15 cellular contexts compared by ENCODE assay signal in the genomic region with DNA sequence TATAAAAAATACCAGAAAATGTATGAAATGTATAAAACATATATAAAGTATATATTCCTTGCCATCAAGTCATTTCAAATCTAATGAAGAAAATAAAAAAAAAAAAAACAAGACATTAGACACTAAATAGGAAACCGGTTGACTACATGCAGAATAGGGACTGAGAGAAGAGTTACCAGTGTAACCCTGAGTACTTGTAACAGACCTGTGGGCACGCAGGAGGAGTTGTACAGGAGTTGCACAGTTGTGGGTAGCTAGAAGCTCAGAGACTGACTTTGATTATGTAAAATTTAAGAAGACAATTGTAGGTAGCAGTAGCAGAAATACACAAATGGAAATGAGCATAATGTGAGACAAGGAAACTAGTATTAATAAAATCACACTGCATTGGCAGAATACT.
DNase-seq lines count a peak whose midpoint lies in the region; ATAC-seq and TF ChIP-seq lines count a peak whose summit lies in the region.
"Had no signal": no experiment of that assay in that cellular context is flagged by ENCODE, and none has a peak within 500 bp of the region (broad histone marks: within the 10 kb centered on the region; RNA-seq: fewer than 3 reads in every experiment).

No MANE protein-coding gene starts in this region.

- DNase-seq in GM23338 (ENCODE audit: low spot score) (no peak), SK-N-MC (ENCODE audit: low read depth, low spot score) (no peak), mesenchymal stem cell (no peak), NCI-H446 (lab: John Stamatoyannopoulos, UW) (no peak)
- no peak for DNase-seq in effector memory CD4-positive, alpha-beta T cell
- no peak for DNase-seq in T-helper 2 cell treated with Interferon-gamma antibody and Interleukin-4, amounts not matched to agents 5 μg/mL and 100 μg/mL, for 36 hours (ENCODE audit: low spot score)
- DNase-seq: EL, NCI-H187 treated with DMSO at 0.1 percent for 48 hours, NCI-H69, SK-N-SH had no signal

- H3K23ac ChIP-seq in mesenchymal stem cell (ENCODE audit: low read length in 2 of 2) = no peak overlapping the region

- H3K9ac ChIP-seq in SK-N-MC (ENCODE audit: insufficient read length) (peak overlapping the region; percentile 46), mesenchymal stem cell (ENCODE audit: low read length) (no peak overlapping the region)
- H3K9ac ChIP-seq: SK-N-SH had no signal

- H2AFZ ChIP-seq in GM23338 (no peak overlapping the region), mesenchymal stem cell (ENCODE audit: low read depth, low read length) (no peak overlapping the region)

- H3K79me2 ChIP-seq in GM23338 (replicated peaks; ENCODE audit: insufficient read depth) = peaks cover 92% of the 10 kb centered on the region

- H3K36me3 Mint-ChIP-seq in GM23338 (ENCODE audit: low read depth) = no peaks in the 10 kb centered on the region
- no peaks in the 10 kb centered on the region for H3K36me3 Mint-ChIP-seq in T-helper 2 cell treated with Interferon-gamma antibody and Interleukin-4, amounts not matched to agents 5 μg/mL and 100 μg/mL, for 36 hours (ENCODE audit: low read depth)

- H2BK12ac ChIP-seq in mesenchymal stem cell (ENCODE audit: low read length in 2 of 2) = peak overlapping the region in 1 of 2 experiments; percentile 49

- peak overlapping the region; percentile 42; the same call in 1 of the 2 replicates for H3K27ac Mint-ChIP-seq in GM23338
- H3K27ac Mint-ChIP-seq in T-helper 2 cell treated with Interferon-gamma antibody and Interleukin-4, amounts not matched to agents 5 μg/mL and 100 μg/mL, for 36 hours = no peak overlapping the region

- no peaks in the 10 kb centered on the region for H4K20me1 ChIP-seq in GM23338 (replicated peaks; ENCODE audit: insufficient read depth)

- H3K4me1 ChIP-seq in GM23338 (ENCODE audit: insufficient read depth) (peaks cover 96% of the 10 kb centered on the region), mesenchymal stem cell (ENCODE audit: control insufficient read depth, insufficient read depth, low read depth, low read length) (peaks cover 13% of the 10 kb centered on the region)
- no peaks in the 10 kb centered on the region for H3K4me1 ChIP-seq in effector memory CD4-positive, alpha-beta T cell (ENCODE audit: control insufficient read depth, insufficient read depth, low read length, poor library complexity, severe bottlenecking)

- no peak overlapping the region for H3K18ac ChIP-seq in mesenchymal stem cell (ENCODE audit: low read depth in 1 of 2, low read length in 2 of 2)

- H2BK5ac ChIP-seq in mesenchymal stem cell (ENCODE audit: low read depth, low read length, poor library complexity, severe bottlenecking) = no peak overlapping the region

- H3K9me3 ChIP-seq in SK-N-MC (ENCODE audit: low read depth, low read length) = no peaks in the 10 kb centered on the region
- H3K9me3 ChIP-seq in mesenchymal stem cell (ENCODE audit: control insufficient read depth, low read length) = no peaks in the 10 kb centered on the region
- no peaks in the 10 kb centered on the region for H3K9me3 ChIP-seq in effector memory CD4-positive, alpha-beta T cell (ENCODE audit: control insufficient read depth, low read length)
- H3K9me3 ChIP-seq: HAP-1, SK-N-SH had no signal

- no peak overlapping the region for H3K27ac ChIP-seq in GM23338 (ENCODE audit: low read depth)
- peak overlapping the region; percentile 86 for H3K27ac ChIP-seq in SK-N-MC
- H3K27ac ChIP-seq in mesenchymal stem cell (ENCODE audit: low read length, poor library complexity, severe bottlenecking) = no peak overlapping the region
- H3K27ac ChIP-seq in effector memory CD4-positive, alpha-beta T cell (ENCODE audit: insufficient read depth, low read length, poor library complexity, severe bottlenecking) = no peak overlapping the region
- H3K27ac ChIP-seq: C4-2B, HL-60 had no signal

- no peak overlapping the region for H2BK15ac ChIP-seq in mesenchymal stem cell (ENCODE audit: low read depth, poor library complexity, severe bottlenecking)

- H3K4ac ChIP-seq in mesenchymal stem cell (ENCODE audit: low read depth in 1 of 2, low read length in 2 of 2) = no peak overlapping the region

- WGBS in mesenchymal stem cell = 100% methylated on average over 2 of the region's 2 CpGs

- peak overlapping the region; percentile 19 for H4K8ac ChIP-seq in mesenchymal stem cell (ENCODE audit: low read length)

- no peaks in the 10 kb centered on the region for H3F3A ChIP-seq in GM23338 (replicated peaks; ENCODE audit: low read depth)

- no peaks in the 10 kb centered on the region for H3K27me3 Mint-ChIP-seq in GM23338 (ENCODE audit: insufficient read depth, low read depth, poor library complexity)
- no peaks in the 10 kb centered on the region for H3K27me3 Mint-ChIP-seq in T-helper 2 cell treated with Interferon-gamma antibody and Interleukin-4, amounts not matched to agents 5 μg/mL and 100 μg/mL, for 36 hours (ENCODE audit: low read depth)

- H3K4me3 Mint-ChIP-seq in GM23338 = no peak overlapping the region
- no peak overlapping the region for H3K4me3 Mint-ChIP-seq in T-helper 2 cell treated with Interferon-gamma antibody and Interleukin-4, amounts not matched to agents 5 μg/mL and 100 μg/mL, for 36 hours

- H3K79me1 ChIP-seq in mesenchymal stem cell (replicated peaks; ENCODE audit: low read length, poor library complexity, severe bottlenecking) = no peaks in the 10 kb centered on the region

- no peaks in the 10 kb centered on the region for H3K9me3 Mint-ChIP-seq in GM23338
- no peaks in the 10 kb centered on the region for H3K9me3 Mint-ChIP-seq in T-helper 2 cell treated with Interferon-gamma antibody and Interleukin-4, amounts not matched to agents 5 μg/mL and 100 μg/mL, for 36 hours

- H3K4me2 ChIP-seq in GM23338 (no peak overlapping the region), mesenchymal stem cell (ENCODE audit: low read length, poor library complexity, severe bottlenecking) (no peak overlapping the region)
- H3K4me2 ChIP-seq: SK-N-SH had no signal

- no peaks in the 10 kb centered on the region for H3K36me3 ChIP-seq in GM23338 (ENCODE audit: insufficient read depth)
- no peaks in the 10 kb centered on the region for H3K36me3 ChIP-seq in SK-N-MC (ENCODE audit: insufficient read depth, low read length)
- peaks cover 0 to 3% of the 10 kb centered on the region in 2 experiments for H3K36me3 ChIP-seq in mesenchymal stem cell (ENCODE audit: control insufficient read depth in 1 of 2, insufficient read depth in 2 of 2, low read depth in 1 of 2, low read length in 2 of 2)
- H3K36me3 ChIP-seq in effector memory CD4-positive, alpha-beta T cell (ENCODE audit: control insufficient read depth, insufficient read depth, low read length) = no peaks in the 10 kb centered on the region
- H3K36me3 ChIP-seq: HAP-1 had no signal

- no peak overlapping the region for H2AK5ac ChIP-seq in mesenchymal stem cell (ENCODE audit: low read length, severe bottlenecking)

- H3K14ac ChIP-seq in mesenchymal stem cell (ENCODE audit: low read length in 2 of 2) = no peak overlapping the region

- H2BK120ac ChIP-seq in mesenchymal stem cell (ENCODE audit: low read depth, low read length) = no peak overlapping the region

- no peaks in the 10 kb centered on the region for H3K27me3 ChIP-seq in GM23338 (ENCODE audit: insufficient read depth)
- no peaks in the 10 kb centered on the region for H3K27me3 ChIP-seq in mesenchymal stem cell (ENCODE audit: control insufficient read depth in 1 of 2, insufficient read depth in 1 of 2, low read length in 2 of 2)
- H3K27me3 ChIP-seq in effector memory CD4-positive, alpha-beta T cell (replicated peaks; ENCODE audit: control insufficient read depth, insufficient read depth, low read length, poor library complexity, severe bottlenecking) = no peaks in the 10 kb centered on the region

- ATAC-seq in GM18502 (IDR thresholded peaks at IDR 0.05; ENCODE audit: poor library complexity, unreplicated experiment) = peak; percentile 34
- ATAC-seq in GM23338 = no peak
- no peak for ATAC-seq in GM18870 (IDR thresholded peaks at IDR 0.05; ENCODE audit: unreplicated experiment)

- H4K91ac ChIP-seq in mesenchymal stem cell (ENCODE audit: low read length) = no peak overlapping the region

- H3K4me1 Mint-ChIP-seq in GM23338 = peaks cover 79% of the 10 kb centered on the region
- no peaks in the 10 kb centered on the region for H3K4me1 Mint-ChIP-seq in T-helper 2 cell treated with Interferon-gamma antibody and Interleukin-4, amounts not matched to agents 5 μg/mL and 100 μg/mL, for 36 hours (ENCODE audit: low read depth)

- H3K4me3 ChIP-seq in GM23338 (no peak overlapping the region), SK-N-MC (peak overlapping the region; percentile 45), mesenchymal stem cell (ENCODE audit: insufficient read depth in 1 of 2, low read depth in 1 of 2, low read length in 2 of 2) (no peak overlapping the region)
- H3K4me3 ChIP-seq in effector memory CD4-positive, alpha-beta T cell (ENCODE audit: insufficient read depth, low read depth, low read length, poor library complexity, severe bottlenecking) = no peak overlapping the region
- H3K4me3 ChIP-seq: HAP-1 had no signal

- H3K9me2 ChIP-seq in GM23338 (ENCODE audit: insufficient read depth) = no peaks in the 10 kb centered on the region
- H3K9me2 ChIP-seq: SK-N-SH had no signal

- TF ChIP-seq CTCF in GM23338 (conservative IDR thresholded peaks at IDR 0.05; ENCODE audit: low read depth in 2 of 2) = no peak

TF ChIP-seq in GM23338, 12 proteins besides CTCF, POLR2A, EP300 and RAD21:
- TF ChIP-seq STAT1 (IDR thresholded peaks at IDR 0.05; ENCODE audit: unreplicated experiment) (no peak), POLR2AphosphoS5 (IDR thresholded peaks at IDR 0.05; ENCODE audit: low read depth) (no peak), CREB1 (CRISPR knock-in tag; IDR thresholded peaks at IDR 0.05; ENCODE audit: low read depth) (no peak), NANOG (IDR thresholded peaks at IDR 0.05; ENCODE audit: borderline replicate concordance) (no peak), EZH2 (IDR thresholded peaks at IDR 0.05; ENCODE audit: low read depth, unreplicated experiment) (no peak), JUNB (IDR thresholded peaks at IDR 0.05; ENCODE audit: unreplicated experiment) (no peak), ZNF114 (CRISPR knock-in tag; IDR thresholded peaks at IDR 0.05) (no peak)
